ENCODE assay signal across 9 cellular contexts in genomic region chr1:2393471-2393877, GRCh38. TPM values are rescaled to one million over a fixed set of nuclear protein-coding genes. Genes with fewer than 3 reads are reported as not detected.
DNase-seq lines count a peak whose midpoint lies in the region; ATAC-seq and TF ChIP-seq lines count a peak whose summit lies in the region.
"Had no signal": no experiment of that assay in that cellular context is flagged by ENCODE, and none has a peak within 500 bp of the region (broad histone marks: within the 10 kb centered on the region; RNA-seq: fewer than 3 reads in every experiment).

No MANE protein-coding gene starts in this region.

- ATAC-seq in left lung (no peak), upper lobe of right lung (no peak)

- intact Hi-C loops in left lung (cut with DNase I): no loop called here
- intact Hi-C loops in upper lobe of right lung (cut with DNase I): no loop called here

- H3K4me2 ChIP-seq in Karpas-422 (ENCODE audit: low read depth, low read length, poor library complexity, severe bottlenecking) (peak overlapping the region; percentile 100), neural cell (ENCODE audit: low read length) (no peak overlapping the region)

- H3K36me3 ChIP-seq in Karpas-422 (ENCODE audit: insufficient read depth, low read length) (peaks cover 15% of the 10 kb centered on the region), neural cell (ENCODE audit: insufficient read depth, low read length) (no peaks in the 10 kb centered on the region), left lung (peaks cover 6 to 53% of the 10 kb centered on the region in 2 donors), SJCRH30 (peaks cover 32% of the 10 kb centered on the region), upper lobe of right lung (peaks cover 36% of the 10 kb centered on the region)

- peaks cover 12% of the 10 kb centered on the region for H3K36me3 Mint-ChIP-seq in chondrocyte (ENCODE audit: low read depth)

- H3K4me1 Mint-ChIP-seq in chondrocyte (ENCODE audit: low read depth): peaks cover 37% of the 10 kb centered on the region

- H3K27me3 Mint-ChIP-seq in chondrocyte (ENCODE audit: low read depth): no peaks in the 10 kb centered on the region

- H3K27ac ChIP-seq in Karpas-422 (ENCODE audit: low read length): no peak overlapping the region
- no peak overlapping the region for H3K27ac ChIP-seq in neural cell (ENCODE audit: low read length)
- H3K27ac ChIP-seq in left lung: no peak overlapping the region
- no peak overlapping the region for H3K27ac ChIP-seq in SJCRH30
- no peak overlapping the region for H3K27ac ChIP-seq in upper lobe of right lung
- H3K27ac ChIP-seq: parathyroid adenoma had no signal

- H3K79me2 ChIP-seq in Karpas-422 (ENCODE audit: low read length): peaks cover 53% of the 10 kb centered on the region
- peaks cover 34% of the 10 kb centered on the region for H3K79me2 ChIP-seq in neural cell (replicated peaks; ENCODE audit: insufficient read depth, low read length)

- peak overlapping the region; percentile 43 for H3K27ac Mint-ChIP-seq in chondrocyte (ENCODE audit: unreplicated experiment)

- H3F3A ChIP-seq in neural cell (ENCODE audit: insufficient read depth, low read length, poor library complexity, severe bottlenecking): no peaks in the 10 kb centered on the region

- no peaks in the 10 kb centered on the region for H3K27me3 ChIP-seq in Karpas-422 (ENCODE audit: low read length)
- H3K27me3 ChIP-seq in neural cell (ENCODE audit: insufficient read depth, low read depth, low read length): no peaks in the 10 kb centered on the region
- H3K27me3 ChIP-seq in left lung: no peaks in the 10 kb centered on the region
- no peaks in the 10 kb centered on the region for H3K27me3 ChIP-seq in SJCRH30
- no peaks in the 10 kb centered on the region for H3K27me3 ChIP-seq in upper lobe of right lung

- TF ChIP-seq CTCF in chondrocyte (IDR thresholded peaks at IDR 0.05) (no peak), neural cell (IDR thresholded peaks at IDR 0.05; ENCODE audit: poor library complexity, severe bottlenecking) (no peak), left lung (IDR thresholded peaks at IDR 0.05) (no peak), upper lobe of right lung (IDR thresholded peaks at IDR 0.05) (no peak)

- H3K9me3 Mint-ChIP-seq in chondrocyte (ENCODE audit: low read depth): no peaks in the 10 kb centered on the region

- H3K9ac ChIP-seq in Karpas-422 (ENCODE audit: low read length) (peak overlapping the region; percentile 98; the same call in 1 of the 2 replicates), neural cell (ENCODE audit: low read length) (no peak overlapping the region)
- H3K9ac ChIP-seq: parathyroid adenoma had no signal

- DNase-seq in COLO668 (lab: John Stamatoyannopoulos, UW; ENCODE audit: unreplicated experiment): peak; percentile 73
- no peak for DNase-seq in Karpas-422
- DNase-seq in chondrocyte (ENCODE audit: low spot score): no peak
- DNase-seq in left lung: no peak
- DNase-seq in SJCRH30: no peak
- DNase-seq in upper lobe of right lung: no peak
- no peak for DNase-seq in medulla oblongata (ENCODE audit: extremely low spot score)

- peaks cover 27% of the 10 kb centered on the region for H3K4me1 ChIP-seq in Karpas-422 (ENCODE audit: low read length)
- H3K4me1 ChIP-seq in left lung: peaks cover 13 to 37% of the 10 kb centered on the region in 2 donors
- H3K4me1 ChIP-seq in SJCRH30: peaks cover 10% of the 10 kb centered on the region; the same call in 1 of the 2 replicates
- peaks cover 23% of the 10 kb centered on the region for H3K4me1 ChIP-seq in upper lobe of right lung

- H3K4me3 Mint-ChIP-seq in chondrocyte (ENCODE audit: unreplicated experiment): peak overlapping the region; percentile 80

- H3K4me3 ChIP-seq in Karpas-422 (ENCODE audit: low read length) (no peak overlapping the region), neural cell (ENCODE audit: low read length) (peak overlapping the region; percentile 92), left lung (peak overlapping the region in 1 of 2 donors; percentile 98), SJCRH30 (no peak overlapping the region), upper lobe of right lung (no peak overlapping the region)

- no peak for TF ChIP-seq RAD21 in neural cell (conservative IDR thresholded peaks at IDR 0.05)

- H3K9me3 ChIP-seq in Karpas-422 (ENCODE audit: low read length): no peaks in the 10 kb centered on the region
- no peaks in the 10 kb centered on the region for H3K9me3 ChIP-seq in neural cell (ENCODE audit: low read length)
- no peaks in the 10 kb centered on the region for H3K9me3 ChIP-seq in left lung
- H3K9me3 ChIP-seq in SJCRH30 (replicated peaks): no peaks in the 10 kb centered on the region
- H3K9me3 ChIP-seq in upper lobe of right lung: no peaks in the 10 kb centered on the region

- TF ChIP-seq EP300 in neural cell (conservative IDR thresholded peaks at IDR 0.05; ENCODE audit: poor library complexity, severe bottlenecking): no peak

- H2AFZ ChIP-seq in Karpas-422 (ENCODE audit: low read length) (no peak overlapping the region), neural cell (ENCODE audit: low read depth, low read length) (no peak overlapping the region)
- H2AFZ ChIP-seq: parathyroid adenoma had no signal

- no peaks in the 10 kb centered on the region for H3K9me2 ChIP-seq in Karpas-422 (replicated peaks; ENCODE audit: insufficient read depth, low read length)
- H3K9me2 ChIP-seq in neural cell (ENCODE audit: insufficient read depth, low read length): no peaks in the 10 kb centered on the region

- peaks cover 26% of the 10 kb centered on the region for H4K20me1 ChIP-seq in Karpas-422 (ENCODE audit: insufficient read depth, low read depth, low read length)
- no peaks in the 10 kb centered on the region for H4K20me1 ChIP-seq in neural cell (ENCODE audit: insufficient read depth)

TF ChIP-seq in neural cell, 6 proteins besides CTCF, POLR2A, EP300 and RAD21:
- TF ChIP-seq REST (IDR thresholded peaks at IDR 0.05; ENCODE audit: borderline replicate concordance) (no peak), SMC3 (conservative IDR thresholded peaks at IDR 0.05; ENCODE audit: poor library complexity) (no peak), EZH2 (IDR thresholded peaks at IDR 0.05; ENCODE audit: borderline replicate concordance, insufficient read depth, low read length, poor library complexity, severe bottlenecking) (no peak), MXI1 (conservative IDR thresholded peaks at IDR 0.05; ENCODE audit: poor library complexity, severe bottlenecking) (no peak), POLR2AphosphoS5 (IDR thresholded peaks at IDR 0.05) (no peak)

RNA-seq across cellular contexts. Expression of gene RER1, which starts 1.8 kb away (rescaled TPM):
- 57.2 and 108 TPM in 2 replicates for total RNA-seq in Karpas-422 (2014; rRNA removed; shearing (Covaris generic); ENCODE audit: low replicate concordance)
- 158 to 177 TPM (median 175 TPM) in 3 replicates for total RNA-seq in chondrocyte
- 58.5 and 58.7 TPM in 2 replicates for polyA plus RNA-seq in neural cell
- 50.6 and 51.2 TPM in 2 replicates for polyA minus RNA-seq in neural cell
- total RNA-seq in left lung: 100 to 1,000 TPM; 163 to 167 TPM
- 124 and 145 TPM in 2 replicates for total RNA-seq in SJCRH30 (2014; rRNA removed; shearing (Covaris generic))
- total RNA-seq in upper lobe of right lung: 118 TPM

RNA-seq across cellular contexts. Expression of gene MORN1, which starts 2.1 kb away (rescaled TPM):
- 6.2 and 9.8 TPM in 2 replicates for total RNA-seq in Karpas-422 (2014; rRNA removed; shearing (Covaris generic); ENCODE audit: low replicate concordance)
- 6.7 to 10.0 TPM (median 8.1 TPM) in 3 replicates for total RNA-seq in chondrocyte
- polyA plus RNA-seq in neural cell: 8.2 and 10.9 TPM in 2 replicates
- polyA minus RNA-seq in neural cell: 17.6 and 19.2 TPM in 2 replicates
- total RNA-seq in left lung: 1 to 10 TPM; 7.5 to 9.8 TPM
- 7.5 TPM in 2 replicates for total RNA-seq in SJCRH30 (2014; rRNA removed; shearing (Covaris generic))
- 9.0 TPM for total RNA-seq in upper lobe of right lung

RNA-seq across cellular contexts. Expression of gene PEX10, which starts 18.9 kb away (rescaled TPM):
- 21.4 and 32.4 TPM in 2 replicates for total RNA-seq in Karpas-422 (2014; rRNA removed; shearing (Covaris generic); ENCODE audit: low replicate concordance)
- total RNA-seq in chondrocyte (20.6 to 33.0 TPM (median 23.4 TPM) in 3 replicates), left lung (10 to 100 TPM; 14.3 to 16.3 TPM), upper lobe of right lung (14.6 TPM)
- polyA plus RNA-seq in neural cell: 29.4 and 30.1 TPM in 2 replicates
- polyA minus RNA-seq in neural cell: 23.0 and 28.0 TPM in 2 replicates
- 28.8 and 32.7 TPM in 2 replicates for total RNA-seq in SJCRH30 (2014; rRNA removed; shearing (Covaris generic))
